ENCODE assay signal across 8 cellular contexts in the genomic region with DNA sequence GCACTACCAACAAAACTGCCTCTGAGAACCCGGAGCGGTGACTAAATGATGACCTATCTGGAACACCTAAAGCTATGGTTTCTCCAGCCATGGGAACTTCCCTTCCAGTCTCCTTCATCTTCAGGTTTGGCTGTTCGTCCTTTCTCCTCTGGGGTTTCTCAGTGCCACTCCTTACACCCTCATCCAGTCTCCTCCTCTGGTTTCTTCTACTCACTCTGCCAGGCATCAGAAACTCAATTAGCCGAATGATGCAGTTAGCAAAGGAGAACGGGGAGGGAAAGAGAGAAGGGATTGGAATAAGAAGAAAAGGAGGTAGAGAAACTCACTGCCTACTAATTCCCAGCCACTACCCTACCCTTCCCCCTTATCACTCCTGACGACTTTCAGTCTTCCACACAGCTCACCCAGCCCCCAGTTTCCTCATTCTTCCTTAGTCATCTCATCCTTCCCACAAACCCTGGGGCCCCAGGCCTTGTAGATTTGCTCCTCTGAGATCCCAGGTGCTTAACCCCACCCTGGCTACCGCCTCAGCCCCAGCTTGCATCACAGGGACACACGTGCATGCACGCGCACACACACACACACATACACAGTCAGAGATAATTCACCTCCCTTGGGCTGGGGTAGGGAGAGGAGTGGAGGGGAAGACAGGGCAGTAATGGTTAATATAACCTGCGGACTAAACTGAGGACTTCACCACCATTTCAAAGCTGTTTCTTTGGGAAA. TPM values are rescaled to one million over a fixed set of nuclear protein-coding genes. Genes with fewer than 3 reads are reported as not detected.
DNase-seq lines count a peak whose midpoint lies in the region; ATAC-seq, FAIRE-seq and TF ChIP-seq lines count a peak whose summit lies in the region.

No MANE protein-coding gene starts in this region.

- peak; percentile 77 for DNase-seq in GM12865 (ENCODE audit: low read depth)
- peak; percentile 90 for DNase-seq in RCC 7860 (ENCODE audit: low spot score)
- DNase-seq in fibroblast of the aortic adventitia (ENCODE audit: low read depth), result peak; percentile 81
- DNase-seq in prostate gland (ENCODE audit: low spot score), result peak; percentile 12
- DNase-seq in DMS79 treated with DMSO at 0.1 percent for 48 hours (lab: John Stamatoyannopoulos, UW), result no peak
- no peak for DNase-seq in NCI-H128 (lab: John Stamatoyannopoulos, UW; ENCODE audit: unreplicated experiment)

- no peaks in the 10 kb centered on the region for H3K4me1 ChIP-seq in prostate gland (replicated peaks)

- intact Hi-C loops in prostate gland (cut with DNase I), result no loop called here

- H3K9me3 ChIP-seq in prostate gland, result no peaks in the 10 kb centered on the region

- WGBS in prostate gland, result 75% methylated on average over 11 of the region's 11 CpGs

- H3K4me3 ChIP-seq in GM12865 (ENCODE audit: low read depth, low read length) (peak overlapping the region; percentile 44), fibroblast of the aortic adventitia (ENCODE audit: low read depth, low read length) (no peak overlapping the region), prostate gland (no peak overlapping the region)

- no peak for TF ChIP-seq POLR2A in prostate gland (IDR thresholded peaks at IDR 0.05)

- peak overlapping the region; percentile 1 to 8 for H3K27ac ChIP-seq in prostate gland

- no peaks in the 10 kb centered on the region for H3K27me3 ChIP-seq in prostate gland (replicated peaks; ENCODE audit: insufficient read depth)

- peak; percentile 85 for FAIRE-seq in RCC 7860 (lab: Jason Lieb, UNC)

- no peaks in the 10 kb centered on the region for H3K36me3 ChIP-seq in prostate gland

- ATAC-seq in GM21825 (IDR thresholded peaks at IDR 0.05; ENCODE audit: unreplicated experiment), result no peak
- ATAC-seq in GM21529 (IDR thresholded peaks at IDR 0.05; ENCODE audit: unreplicated experiment), result no peak

- TF ChIP-seq CTCF in GM12865 (IDR thresholded peaks at IDR 0.05; ENCODE audit: insufficient read depth, low read depth, low read length, missing control alignments) (no peak), fibroblast of the aortic adventitia (IDR thresholded peaks at IDR 0.05; ENCODE audit: insufficient read depth, low read length) (no peak), prostate gland (IDR thresholded peaks at IDR 0.05) (no peak)

RNA-seq across cellular contexts. Expression of a gene that starts 13.0 kb away (rescaled TPM):
- 12.5 and 13.1 TPM in 2 replicates for total RNA-seq in fibroblast of the aortic adventitia (ENCODE audit: low replicate concordance)
- 10 to 100 TPM in 1 of 2 donors, 1 to 10 TPM in 1; 9.9 to 13.9 TPM for total RNA-seq in prostate gland

RNA-seq across cellular contexts. Expression of a gene that starts 13.3 kb away (rescaled TPM):
- 31.4 and 98.6 TPM in 2 replicates for total RNA-seq in fibroblast of the aortic adventitia (ENCODE audit: low replicate concordance)
- 10 to 100 TPM; 37.4 to 81.6 TPM for total RNA-seq in prostate gland

Comparison
In these comparisons a context has a peak if more than half of its experiments do, and no peak if none do; other contexts are left out.
1. DNase-seq: peak in GM12865 (single experiment), RCC 7860 (single experiment), fibroblast of the aortic adventitia (single experiment) and prostate gland (single experiment); none in DMS79 treated with DMSO at 0.1 percent for 48 hours (single experiment) and NCI-H128 (single experiment).